8 cellular contexts compared by ENCODE assay signal in the genomic region with DNA sequence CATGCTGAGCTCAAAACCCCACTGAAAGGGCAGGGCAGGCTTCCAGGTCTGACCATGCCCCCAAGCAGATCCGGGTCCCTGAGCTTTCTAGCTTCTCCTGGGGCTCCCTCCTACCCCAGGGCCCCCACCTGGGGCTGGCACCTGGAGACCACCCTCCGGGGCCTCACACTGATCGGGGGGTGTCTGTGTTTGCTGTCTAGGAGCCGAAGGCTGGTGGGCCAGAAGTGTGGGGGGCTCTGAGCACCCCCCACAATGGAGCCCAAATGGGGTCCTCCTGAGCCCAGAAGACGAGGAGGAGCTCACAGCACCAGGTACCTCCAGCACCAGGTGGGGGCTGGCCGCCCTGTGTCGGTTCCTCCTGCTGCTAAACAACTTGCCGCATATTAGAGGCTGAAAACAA. TPM values are rescaled to one million over a fixed set of nuclear protein-coding genes. Genes with fewer than 3 reads are reported as not detected.
"Had no signal": no experiment of that assay in that cellular context is flagged by ENCODE, and none has a peak within 500 bp of the region (broad histone marks: within the 10 kb centered on the region; RNA-seq: fewer than 3 reads in every experiment).

No MANE protein-coding gene starts in this region.

- ATAC-seq: HepG2, K562 had no signal

- DNase-seq: KBM-7, KG1 had no signal

- H3K4me3 ChIP-seq: K562 had no signal

- H3K27ac ChIP-seq: HL-60 had no signal

RNA-seq across cellular contexts. Expression of a gene that starts 39.8 kb away (rescaled TPM):
- total RNA-seq: HT-29, IMR-90, K562 had no signal
- polyA plus RNA-seq: IgD-negative memory B cell, IMR-90 had no signal

RNA-seq across cellular contexts. Expression of a gene that starts 47.5 kb away (rescaled TPM):
- polyA plus RNA-seq: IgD-negative memory B cell had no signal
